13 cellular contexts compared by ENCODE assay signal in genomic region chr16:3770530-3770929, GRCh38.
"Had no signal": no experiment of that assay in that cellular context is flagged by ENCODE, and none has a peak within 500 bp of the region (broad histone marks: within the 10 kb centered on the region; RNA-seq: fewer than 3 reads in every experiment).

No MANE protein-coding gene starts in this region.

- H3K4me3 ChIP-seq: lung, suprapubic skin had no signal

- ATAC-seq: activated CD4-positive, CD25-positive, alpha-beta regulatory T cell treated with anti-CD3 and anti-CD28 coated beads, Interleukin-2, amount 50 U/mL, for 24 hours; naive thymus-derived CD4-positive, alpha-beta T cell; stimulated activated naive CD8-positive, alpha-beta T cell treated with anti-CD3 and anti-CD28 coated beads, Interleukin-15, Interleukin-2, amounts not matched to agents 100 U/mL and 50 U/mL, for 24 hours had no signal

- H3K27me3 Mint-ChIP-seq: naive thymus-derived CD4-positive, alpha-beta T cell had no signal

- H3K9me3 Mint-ChIP-seq: naive thymus-derived CD4-positive, alpha-beta T cell had no signal

- H3K4me3 Mint-ChIP-seq: naive thymus-derived CD4-positive, alpha-beta T cell had no signal

- H3K27ac ChIP-seq: suprapubic skin had no signal

- H3K9me3 ChIP-seq: suprapubic skin had no signal

- H3K27me3 ChIP-seq: suprapubic skin had no signal

- DNase-seq: activated naive CD4-positive, alpha-beta T cell treated with Interleukin-2 at 50 U/mL for 16 hours; activated T-cell treated with anti-CD3 and anti-CD28 coated beads, Interleukin-2, amount 50 U/mL, for 48 hours; cortex of kidney; effector memory CD4-positive, alpha-beta T cell; hippocampal formation; kidney glomerular epithelial cell; naive thymus-derived CD4-positive, alpha-beta T cell; stimulated activated CD4-positive, alpha-beta T cell treated with anti-CD3 and anti-CD28 coated beads, Interleukin-12 subunit alpha, Interleukin-12 subunit beta, amount 100 ng/mL, for 4 hours; stimulated activated naive CD8-positive, alpha-beta T cell treated with anti-CD3 and anti-CD28 coated beads, Interleukin-15, Interleukin-2, amounts not matched to agents 100 U/mL and 50 U/mL, for 24 hours; T-helper 2 cell had no signal
